14 cellular contexts compared by ENCODE assay signal in the genomic region with DNA sequence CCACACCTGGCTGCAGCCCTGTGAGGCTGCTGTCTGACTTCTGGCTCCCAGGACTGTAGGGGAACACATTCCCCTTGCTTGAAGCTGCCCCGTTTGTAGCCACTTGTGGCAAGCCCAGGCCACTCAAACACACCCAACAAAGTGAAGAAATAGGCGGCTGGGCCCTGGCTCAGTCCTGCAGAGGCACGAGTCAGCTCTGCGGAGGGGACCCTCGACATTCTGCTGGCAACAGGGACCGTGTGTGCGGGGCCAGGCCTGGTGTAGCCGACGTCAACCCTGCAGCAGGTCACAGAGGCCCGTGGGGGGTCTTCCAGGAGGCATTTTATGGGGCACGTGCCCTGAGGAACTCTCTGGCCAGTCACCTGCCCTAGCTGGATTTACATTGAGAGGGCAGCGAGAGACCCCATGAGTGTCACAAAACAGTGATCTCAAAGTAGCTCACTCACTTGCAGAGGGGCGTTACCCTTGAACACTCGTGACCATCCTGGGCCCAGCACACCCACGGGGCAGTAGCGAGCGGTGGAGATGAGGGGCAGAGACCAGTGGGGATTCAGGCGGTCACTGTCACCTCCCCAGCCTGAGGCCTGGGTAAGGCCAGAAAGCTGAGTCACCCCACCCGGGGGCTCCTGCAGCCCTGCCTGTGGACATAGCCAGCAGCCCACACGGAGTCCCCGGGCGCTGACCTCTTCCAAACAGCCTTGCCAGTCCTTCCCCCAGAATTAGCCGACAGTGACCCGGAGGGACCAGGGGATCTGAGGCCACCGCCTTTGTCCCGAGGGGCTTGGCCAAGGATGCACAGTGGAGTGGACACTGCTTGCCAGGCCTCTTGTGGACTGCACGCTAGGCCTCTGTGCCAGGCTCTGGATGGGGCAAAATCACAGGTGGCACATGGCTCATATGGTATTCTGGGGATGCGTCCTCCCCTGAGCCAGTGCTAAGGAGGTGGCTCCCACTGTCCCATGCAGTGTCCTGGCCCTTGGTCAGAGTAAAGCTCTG.
A peak's percentile ranks its signal among the peaks of the same experiment; 100 is the strongest.
DNase-seq lines count a peak whose midpoint lies in the region; ATAC-seq, FAIRE-seq and TF ChIP-seq lines count a peak whose summit lies in the region.
"Had no signal": no experiment of that assay in that cellular context is flagged by ENCODE, and none has a peak within 500 bp of the region (broad histone marks: within the 10 kb centered on the region; RNA-seq: fewer than 3 reads in every experiment).

No MANE protein-coding gene starts in this region.

- DNase-seq in Caco-2 (peak in 1 of 2 experiments; percentile 36), H7 (peak; percentile 56), HepG2 (ENCODE audit: low spot score) (no peak), posterior vena cava (ENCODE audit: low spot score) (peak; percentile 71), epidermal melanocyte (ENCODE audit: insufficient read length, low spot score) (no peak), SK-N-DZ (ENCODE audit: low spot score) (no peak)
- DNase-seq: DMS 273 treated with DMSO at 0.1 percent for 48 hours, MM.1S, NCI-H187 treated with DMSO at 0.1 percent for 48 hours, NCI-H2171 treated with DMSO at 0.1 percent for 48 hours had no signal

- no peak overlapping the region for H2AFZ ChIP-seq in HepG2 (ENCODE audit: low read length)

- TF ChIP-seq RAD21 in HepG2 (CRISPR knock-in tag; IDR thresholded peaks at IDR 0.05), result no peak

- CTCF ChIA-PET in Caco-2 (lab: Charles Lee) (interaction anchor here (0.6 kb wide), 1 partner anchor 277 kb away, joined by 3 read pairs; no protein-coding TSS in a partner anchor), HepG2 (lab: Yijun Ruan, JAX; ENCODE audit: low intra/inter-chr PET ratio, low total read pairs) (no interaction called here)

- TF ChIP-seq EP300 in HepG2 (IDR thresholded peaks at IDR 0.05; ENCODE audit: low read depth in 2 of 2, low read length in 2 of 2) (no peak), HepG2 (CRISPR knock-in tag; IDR thresholded peaks at IDR 0.05; ENCODE audit: borderline replicate concordance) (no peak)

- no peaks in the 10 kb centered on the region for H3K27me3 Mint-ChIP-seq in Caco-2 (ENCODE audit: insufficient read depth, unreplicated experiment)

- H3K4me2 ChIP-seq in HepG2 (ENCODE audit: low read depth, low read length), result no peak overlapping the region
- H3K4me2 ChIP-seq: BLaER1 treated with 17β-estradiol and CSF1 and Interleukin-3, amounts not matched to agents 10 nM and 100 nM had no signal

- 0 out of 2 replicates have a peak, but pooled peaks cover 12% of the 10 kb centered on the region for H4K20me1 ChIP-seq in HepG2 (ENCODE audit: insufficient read depth, low read length)

- in situ Hi-C loops in HepG2 (cut with HindIII; ENCODE audit: extremely low pct_ligation_motif_present, low pct_unique_long_range_greater_than_20kb), result no loop called here

- TF ChIP-seq CTCF in Caco-2 (IDR thresholded peaks at IDR 0.05; ENCODE audit: insufficient read depth in 1 of 2, low read depth in 1 of 2, low read length in 1 of 2, severe bottlenecking in 1 of 2, unreplicated experiment in 1 of 2) (no peak), HepG2 (CRISPR knock-in tag; IDR thresholded peaks at IDR 0.05) (no peak)

- no peak overlapping the region for H3K9ac ChIP-seq in HepG2 (ENCODE audit: insufficient read depth, low read depth, low read length)
- H3K9ac ChIP-seq: BLaER1 treated with 17β-estradiol and CSF1 and Interleukin-3, amounts not matched to agents 10 nM and 100 nM had no signal

- BruUV-seq in Caco-2 (replicated peaks; lab: Mats Ljungman, UMichigan), result no TSS peak
- BruUV-seq in HepG2 (replicated peaks; lab: Mats Ljungman, UMichigan), result no TSS peak

- H3K4me3 ChIP-seq in Caco-2 (ENCODE audit: low read depth, low read length), result no peak overlapping the region
- no peak overlapping the region for H3K4me3 ChIP-seq in H7 (ENCODE audit: insufficient read depth, low read depth, low read length)
- H3K4me3 ChIP-seq in HepG2 (replicated peaks in 1 of 3; ENCODE audit: insufficient read depth in 1 of 3, low read depth in 2 of 3, low read length in 3 of 3), result no peak overlapping the region
- H3K4me3 ChIP-seq: BLaER1 treated with 17β-estradiol and CSF1 and Interleukin-3, amounts not matched to agents 10 nM and 100 nM had no signal

- H3K4me3 Mint-ChIP-seq in Caco-2 (ENCODE audit: unreplicated experiment), result no peak overlapping the region

- H3K27ac Mint-ChIP-seq in Caco-2 (ENCODE audit: unreplicated experiment), result peak overlapping the region; percentile 29

- FAIRE-seq in HepG2 (lab: Jason Lieb, UNC), result no peak
- FAIRE-seq: H54, RCC 7860 had no signal

- POLR2A ChIA-PET in Caco-2 (lab: Charles Lee), result no interaction called here
- POLR2A ChIA-PET in HepG2 (lab: Yijun Ruan, JAX), result no interaction called here

- intact Hi-C loops in Caco-2 (cut with micrococcal nuclease; ENCODE audit: unreplicated experiment) (no loop called here), HepG2 (cut with micrococcal nuclease; ENCODE audit: unreplicated experiment) (no loop called here), posterior vena cava (cut with DNase I) (no loop called here)

- peaks cover 12% of the 10 kb centered on the region for H3K9me3 Mint-ChIP-seq in Caco-2 (ENCODE audit: unreplicated experiment)

- no peaks in the 10 kb centered on the region for H3K4me1 ChIP-seq in Caco-2
- no peaks in the 10 kb centered on the region for H3K4me1 ChIP-seq in HepG2 (ENCODE audit: insufficient read depth, low read length)

- H3K9me3 ChIP-seq in Caco-2, result no peaks in the 10 kb centered on the region
- no peaks in the 10 kb centered on the region for H3K9me3 ChIP-seq in HepG2 (ENCODE audit: low read length)

- peaks cover 20% of the 10 kb centered on the region for H3K36me3 Mint-ChIP-seq in Caco-2 (ENCODE audit: insufficient read depth, unreplicated experiment)

- no peaks in the 10 kb centered on the region for H3K79me2 ChIP-seq in HepG2 (ENCODE audit: insufficient read depth, low read length)

- ATAC-seq in HepG2, result no peak
- no peak for ATAC-seq in GM21825 (IDR thresholded peaks at IDR 0.05; ENCODE audit: unreplicated experiment)

- TF ChIP-seq POLR2A in HepG2 (IDR thresholded peaks at IDR 0.05; ENCODE audit: insufficient read depth in 1 of 2, low read depth in 2 of 2, low read length in 2 of 2), result no peak

- no peaks in the 10 kb centered on the region for H3K27me3 ChIP-seq in Caco-2 (replicated peaks; ENCODE audit: control insufficient read depth, insufficient read depth, low read length)
- H3K27me3 ChIP-seq in H7 (ENCODE audit: control insufficient read depth, insufficient read depth, low read length), result no peaks in the 10 kb centered on the region
- H3K27me3 ChIP-seq in HepG2 (ENCODE audit: control insufficient read depth in 1 of 2, insufficient read depth in 2 of 2, low read length in 2 of 2), result no peaks in the 10 kb centered on the region
- H3K27me3 ChIP-seq: BLaER1 treated with 17β-estradiol and CSF1 and Interleukin-3, amounts not matched to agents 10 nM and 100 nM had no signal

- H3K27ac ChIP-seq in HepG2 (ENCODE audit: extremely low read length, insufficient read depth, low read length), result no peak overlapping the region
- H3K27ac ChIP-seq: BLaER1 treated with 17β-estradiol and CSF1 and Interleukin-3, amounts not matched to agents 10 nM and 100 nM had no signal

- H3K36me3 ChIP-seq in Caco-2 (ENCODE audit: control insufficient read depth, insufficient read depth, low read length), result no peaks in the 10 kb centered on the region
- H3K36me3 ChIP-seq in H7 (replicated peaks; ENCODE audit: control insufficient read depth, insufficient read depth, low read length), result no peaks in the 10 kb centered on the region
- no peaks in the 10 kb centered on the region for H3K36me3 ChIP-seq in HepG2 (replicated peaks in 1 of 2; ENCODE audit: control insufficient read depth in 1 of 2, insufficient read depth in 2 of 2, low read length in 2 of 2)
- H3K36me3 ChIP-seq: BLaER1 treated with 17β-estradiol and CSF1 and Interleukin-3, amounts not matched to agents 10 nM and 100 nM had no signal

- 100% methylated on average over 3 of the region's 28 CpGs for WGBS in HepG2 (ENCODE audit: low lambda C conversion rate)

- no peaks in the 10 kb centered on the region for H3K4me1 Mint-ChIP-seq in Caco-2 (ENCODE audit: low read depth, unreplicated experiment)

TF ChIP-seq in HepG2, 621 proteins besides CTCF, POLR2A, EP300 and RAD21:
- TF ChIP-seq, protein P1, sequence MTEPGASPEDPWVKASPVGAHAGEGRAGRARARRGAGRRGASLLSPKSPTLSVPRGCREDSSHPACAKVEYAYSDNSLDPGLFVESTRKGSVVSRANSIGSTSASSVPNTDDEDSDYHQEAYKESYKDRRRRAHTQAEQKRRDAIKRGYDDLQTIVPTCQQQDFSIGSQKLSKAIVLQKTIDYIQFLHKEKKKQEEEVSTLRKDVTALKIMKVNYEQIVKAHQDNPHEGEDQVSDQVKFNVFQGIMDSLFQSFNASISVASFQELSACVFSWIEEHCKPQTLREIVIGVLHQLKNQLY (CRISPR knock-in tag; IDR thresholded peaks at IDR 0.05), result no peak
- TF ChIP-seq AGO2 (optimal IDR thresholded peaks at IDR 0.05; ENCODE audit: low read depth, low read length), result peak; percentile 33
TF ChIP-seq in HepG2: peak in this region for 1.

Comparison
In these comparisons a context has a peak if more than half of its experiments do, and no peak if none do; other contexts are left out.
1. DNase-seq: peak in H7 (single experiment) and posterior vena cava (single experiment); none in HepG2 (single experiment), epidermal melanocyte (single experiment) and SK-N-DZ (single experiment).